17 cellular contexts compared by ENCODE assay signal in genomic region chr13:77235456-77236022, GRCh38.
"Had no signal": no experiment of that assay in that cellular context is flagged by ENCODE, and none has a peak within 500 bp of the region (broad histone marks: within the 10 kb centered on the region; RNA-seq: fewer than 3 reads in every experiment).

No MANE protein-coding gene starts in this region.

- H3K36me3 Mint-ChIP-seq: natural killer cell treated with Interleukin-12 subunit alpha and Interleukin-12 subunit beta and Interleukin-15 and Interleukin-18, amount 100 ng/mL, for 72 hours had no signal

- H3K27me3 ChIP-seq: breast epithelium, sigmoid colon had no signal

- H3K9me3 ChIP-seq: breast epithelium, sigmoid colon had no signal

- H3K36me3 ChIP-seq: breast epithelium had no signal

- H3K9me3 Mint-ChIP-seq: activated CD4-positive, alpha-beta T cell treated with anti-CD3 and anti-CD28 coated beads, Interleukin-2, amount 10 ng/mL, durations not matched to agents 7 days and 5 days; natural killer cell treated with Interleukin-12 subunit alpha and Interleukin-12 subunit beta and Interleukin-15 and Interleukin-18, amount 100 ng/mL, for 72 hours; stimulated activated effector memory CD8-positive, alpha-beta T cell treated with anti-CD3 and anti-CD28 coated beads, Interleukin-12 subunit alpha, Interleukin-12 subunit beta, amount 100 ng/mL, for 72 hours had no signal

- H3K4me3 Mint-ChIP-seq: activated CD4-positive, alpha-beta T cell treated with anti-CD3 and anti-CD28 coated beads, Interleukin-2, amount 10 ng/mL, durations not matched to agents 7 days and 5 days; natural killer cell treated with Interleukin-12 subunit alpha and Interleukin-12 subunit beta and Interleukin-15 and Interleukin-18, amount 100 ng/mL, for 72 hours; stimulated activated effector memory CD8-positive, alpha-beta T cell treated with anti-CD3 and anti-CD28 coated beads, Interleukin-12 subunit alpha, Interleukin-12 subunit beta, amount 100 ng/mL, for 72 hours had no signal

- FAIRE-seq: astrocyte, endometrium had no signal

- H3K27ac Mint-ChIP-seq: activated CD4-positive, alpha-beta T cell treated with anti-CD3 and anti-CD28 coated beads, Interleukin-2, amount 10 ng/mL, durations not matched to agents 7 days and 5 days; natural killer cell treated with Interleukin-12 subunit alpha and Interleukin-12 subunit beta and Interleukin-15 and Interleukin-18, amount 100 ng/mL, for 72 hours; stimulated activated effector memory CD8-positive, alpha-beta T cell treated with anti-CD3 and anti-CD28 coated beads, Interleukin-12 subunit alpha, Interleukin-12 subunit beta, amount 100 ng/mL, for 72 hours had no signal

- H3K27me3 Mint-ChIP-seq: activated CD4-positive, alpha-beta T cell treated with anti-CD3 and anti-CD28 coated beads, Interleukin-2, amount 10 ng/mL, durations not matched to agents 7 days and 5 days; natural killer cell treated with Interleukin-12 subunit alpha and Interleukin-12 subunit beta and Interleukin-15 and Interleukin-18, amount 100 ng/mL, for 72 hours had no signal

- ATAC-seq: left cardiac atrium; natural killer cell treated with Interleukin-12 subunit alpha and Interleukin-12 subunit beta and Interleukin-15 and Interleukin-18, amount 100 ng/mL, for 72 hours; stimulated activated effector memory CD8-positive, alpha-beta T cell treated with anti-CD3 and anti-CD28 coated beads, Interleukin-12 subunit alpha, Interleukin-12 subunit beta, amount 100 ng/mL, for 72 hours had no signal

- H3K27ac ChIP-seq: breast epithelium, sigmoid colon had no signal

- H3K4me3 ChIP-seq: breast epithelium, sigmoid colon had no signal

- H3K4me1 ChIP-seq: breast epithelium, sigmoid colon had no signal

- DNase-seq: activated CD4-positive, alpha-beta T cell treated with anti-CD3 and anti-CD28 coated beads, Interleukin-2, amount 10 ng/mL, durations not matched to agents 7 days and 5 days; activated CD4-positive, CD25-positive, alpha-beta regulatory T cell; activated CD8-positive, alpha-beta memory T cell treated with anti-CD3 and anti-CD28 coated beads for 24 hours; activated CD8-positive, alpha-beta memory T cell treated with anti-CD3 and anti-CD28 coated beads, Interleukin-2, amount 50 U/mL, for 48 hours; activated naive CD4-positive, alpha-beta T cell treated with Interleukin-2 at 50 U/mL for 16 hours; cerebellar nuclear complex; cortex of kidney; left cardiac atrium; posterior cingulate gyrus; sigmoid colon; stimulated activated CD4-positive, alpha-beta T cell treated with anti-CD3 and anti-CD28 coated beads, Interleukin-4, amount 100 ng/mL, for 24 hours; T-helper 9 cell had no signal
